10 cellular contexts compared by ENCODE assay signal in the genomic region with DNA sequence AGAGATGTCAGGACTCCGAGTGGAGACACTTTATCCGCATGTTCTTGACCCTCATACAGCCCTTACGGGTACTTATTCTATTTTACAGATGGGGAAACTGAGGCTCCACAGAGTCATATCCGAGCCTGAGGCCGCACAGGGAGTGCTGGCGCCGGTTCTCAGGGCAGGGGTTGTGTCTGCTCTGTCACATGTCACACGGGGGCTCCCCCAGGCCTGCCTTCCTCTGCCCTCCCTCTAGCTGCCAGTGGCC. TPM values are rescaled to one million over a fixed set of nuclear protein-coding genes. Genes with fewer than 3 reads are reported as not detected.
DNase-seq lines count a peak whose midpoint lies in the region; ATAC-seq and TF ChIP-seq lines count a peak whose summit lies in the region.
"Had no signal": no experiment of that assay in that cellular context is flagged by ENCODE, and none has a peak within 500 bp of the region (broad histone marks: within the 10 kb centered on the region; RNA-seq: fewer than 3 reads in every experiment).

No MANE protein-coding gene starts in this region.

- no peak for TF ChIP-seq EP300 in esophagus muscularis mucosa (IDR thresholded peaks at IDR 0.05)

- ATAC-seq in foreskin keratinocyte (no peak), GM18858 (IDR thresholded peaks at IDR 0.05; ENCODE audit: unreplicated experiment) (no peak), left colon (no peak)

- H3K27me3 ChIP-seq in BE2C (no peaks in the 10 kb centered on the region), Peyer's patch (no peaks in the 10 kb centered on the region), esophagus muscularis mucosa (no peaks in the 10 kb centered on the region), foreskin keratinocyte (no peaks in the 10 kb centered on the region)

- TF ChIP-seq POLR2A in Peyer's patch (IDR thresholded peaks at IDR 0.05) (no peak), esophagus muscularis mucosa (IDR thresholded peaks at IDR 0.05; ENCODE audit: low read depth) (no peak)

- H3K4me3 ChIP-seq in BE2C (ENCODE audit: low read depth, low read length), result peak overlapping the region; percentile 45
- peak overlapping the region in 3 of 4 donors; percentile 91 to 100 (median 97) for H3K4me3 ChIP-seq in Peyer's patch
- H3K4me3 ChIP-seq in esophagus muscularis mucosa, result peak overlapping the region; percentile 10 to 98 (median 50)

- DNase-seq in BE2C (no peak), Peyer's patch (no peak), esophagus muscularis mucosa (ENCODE audit: extremely low spot score) (no peak), pons (ENCODE audit: low spot score) (peak; percentile 20), foreskin keratinocyte (no peak), left colon (no peak), RPMI8226 (no peak)
- DNase-seq: DMS153, NCI-H1417 treated with DMSO at 0.1 percent for 48 hours had no signal

- peak overlapping the region; percentile 86 to 98 (median 94) for H3K27ac ChIP-seq in Peyer's patch
- peak overlapping the region; percentile 72 to 88 (median 84) for H3K27ac ChIP-seq in esophagus muscularis mucosa (replicated peaks in 1 of 4)
- H3K27ac ChIP-seq in foreskin keratinocyte, result no peak overlapping the region

- H3K4me1 ChIP-seq in BE2C (peaks cover 22% of the 10 kb centered on the region), Peyer's patch (peaks cover 13 to 58% (median 33%) of the 10 kb centered on the region in 4 donors), esophagus muscularis mucosa (peaks cover 50 to 58% (median 57%) of the 10 kb centered on the region in 4 donors), foreskin keratinocyte (peaks cover 24% of the 10 kb centered on the region)

- 54% methylated on average over 8 of the region's 8 CpGs for WGBS in esophagus muscularis mucosa

- no peak for TF ChIP-seq CTCF in BE2C (IDR thresholded peaks at IDR 0.05; ENCODE audit: low read depth, low read length)
- no peak for TF ChIP-seq CTCF in Peyer's patch (IDR thresholded peaks at IDR 0.05)
- TF ChIP-seq CTCF in esophagus muscularis mucosa (IDR thresholded peaks at IDR 0.05), result no peak
- no peak for TF ChIP-seq CTCF in foreskin keratinocyte (conservative IDR thresholded peaks at IDR 0.05)

- H3K9me3 ChIP-seq in BE2C (no peaks in the 10 kb centered on the region), Peyer's patch (no peaks in the 10 kb centered on the region), esophagus muscularis mucosa (no peaks in the 10 kb centered on the region)

- peaks cover 8% of the 10 kb centered on the region for H3K36me3 ChIP-seq in BE2C
- no peaks in the 10 kb centered on the region for H3K36me3 ChIP-seq in Peyer's patch
- peaks cover 0 to 7% (median 5%) of the 10 kb centered on the region in 4 donors for H3K36me3 ChIP-seq in esophagus muscularis mucosa

- intact Hi-C loops in esophagus muscularis mucosa (cut with DNase I) (no loop called here), left colon (cut with DNase I, micrococcal nuclease) (no loop called here)

RNA-seq across cellular contexts. Expression of a gene that starts 1.0 kb away (rescaled TPM):
- 133 TPM for polyA plus RNA-seq in BE2C (2012; ENCODE audit: insufficient read depth, insufficient read length, low read depth)
- total RNA-seq in Peyer's patch (100 to 1,000 TPM; 137 to 287 (median 203) TPM), esophagus muscularis mucosa (100 to 1,000 TPM in 1 of 4 donors, 10 to 100 TPM in 3; 51.5 to 129 (median 66.7) TPM), foreskin keratinocyte (82.1 and 94.5 TPM in 2 replicates), left colon (100 to 1,000 TPM; 187 to 203 TPM)
- 88.3 and 101 TPM in 2 replicates for polyA plus RNA-seq in foreskin keratinocyte

RNA-seq across cellular contexts. Expression of a gene that starts 35.6 kb away (rescaled TPM):
- polyA plus RNA-seq in BE2C (2012; ENCODE audit: insufficient read depth, insufficient read length, low read depth), result 1.5 TPM
- 10 to 100 TPM; 11.0 to 18.6 (median 17.1) TPM for total RNA-seq in Peyer's patch
- total RNA-seq in esophagus muscularis mucosa, result 1 to 10 TPM; 4.3 to 7.9 (median 5.7) TPM
- 0.63 and 1.2 TPM in 2 replicates for total RNA-seq in foreskin keratinocyte
- polyA plus RNA-seq in foreskin keratinocyte, result 0.43 and 1.1 TPM in 2 replicates
- total RNA-seq in left colon, result 1 to 10 TPM; 3.3 to 4.4 TPM

Comparison
In these comparisons a context has a peak if more than half of its experiments do, and no peak if none do; other contexts are left out.
1. H3K4me3 ChIP-seq: peak in every context shown above with its lines; median percentile 97 in Peyer's patch; 50 in esophagus muscularis mucosa; 45 in BE2C.